ENCODE assay signal across 23 cellular contexts in the genomic region with DNA sequence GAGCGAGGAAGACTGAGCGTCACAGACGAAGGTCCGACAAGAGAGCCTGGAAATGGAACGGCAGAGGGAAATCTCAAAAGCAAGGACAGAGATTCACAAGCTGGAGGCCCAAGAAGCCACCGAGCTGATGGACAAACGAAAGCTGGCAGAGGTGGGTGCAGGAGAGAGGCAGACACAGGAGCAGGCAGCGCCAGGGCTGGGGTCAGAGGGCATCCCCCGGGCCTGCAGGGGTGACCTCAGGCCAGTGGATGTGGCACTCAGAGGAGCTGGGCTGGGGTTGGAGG. TPM values are rescaled to one million over a fixed set of nuclear protein-coding genes. Genes with fewer than 3 reads are reported as not detected.
A peak's percentile ranks its signal among the peaks of the same experiment; 100 is the strongest.
DNase-seq lines count a peak whose midpoint lies in the region; ATAC-seq and TF ChIP-seq lines count a peak whose summit lies in the region.
"Had no signal": no experiment of that assay in that cellular context is flagged by ENCODE, and none has a peak within 500 bp of the region (broad histone marks: within the 10 kb centered on the region; RNA-seq: fewer than 3 reads in every experiment).

No MANE protein-coding gene starts in this region.

- no peak overlapping the region for H2BK120ac ChIP-seq in neuronal stem cell (ENCODE audit: low read depth, low read length)

- H2AFZ ChIP-seq in neuronal stem cell (ENCODE audit: low read length) (no peak overlapping the region), Karpas-422 (ENCODE audit: low read length) (no peak overlapping the region)
- H2AFZ ChIP-seq: GM23338 had no signal

- H2BK15ac ChIP-seq in neuronal stem cell (ENCODE audit: low read length): no peak overlapping the region

- H3K4me2 ChIP-seq in neuronal stem cell (ENCODE audit: insufficient read depth, low read length, poor library complexity, severe bottlenecking): no peak overlapping the region
- no peak overlapping the region for H3K4me2 ChIP-seq in Karpas-422 (ENCODE audit: low read depth, low read length, poor library complexity, severe bottlenecking)
- H3K4me2 ChIP-seq: GM23338, KMS-11 had no signal

- H4K91ac ChIP-seq in neuronal stem cell (ENCODE audit: low read depth, low read length, poor library complexity): no peak overlapping the region

- H3K9me2 ChIP-seq in Karpas-422 (replicated peaks; ENCODE audit: insufficient read depth, low read length): no peaks in the 10 kb centered on the region

- H3K27ac ChIP-seq in HUES6 (ENCODE audit: low read depth, low read length) (peak overlapping the region; percentile 35; the same call in 1 of the 2 replicates), neuronal stem cell (replicated peaks; ENCODE audit: low read length) (no peak overlapping the region), Karpas-422 (ENCODE audit: low read length) (no peak overlapping the region), Peyer's patch (no peak overlapping the region)
- H3K27ac ChIP-seq: C4-2B, KMS-11 had no signal

- no peak overlapping the region for H3K9ac ChIP-seq in HUES6 (ENCODE audit: low read length)
- no peak overlapping the region for H3K9ac ChIP-seq in neuronal stem cell (ENCODE audit: low read depth, low read length, poor library complexity)
- H3K9ac ChIP-seq in Karpas-422 (ENCODE audit: low read length): no peak overlapping the region
- H3K9ac ChIP-seq: KMS-11 had no signal

- H3K79me2 ChIP-seq in Karpas-422 (ENCODE audit: low read length): no peaks in the 10 kb centered on the region

- no peaks in the 10 kb centered on the region for H4K20me1 ChIP-seq in Karpas-422 (ENCODE audit: insufficient read depth, low read depth, low read length)

- peak; percentile 53 for DNase-seq in activated effector memory CD4-positive, alpha-beta T cell treated with anti-CD3 and anti-CD28 coated beads, Interleukin-2, amount 50 U/mL, for 16 hours
- no peak for DNase-seq in activated effector memory CD4-positive, alpha-beta T cell treated with Interleukin-2 at 50 U/mL for 16 hours
- DNase-seq in left lobe of liver (ENCODE audit: low spot score) (no peak), neuronal stem cell (ENCODE audit: low spot score) (no peak), Karpas-422 (no peak), Peyer's patch (no peak), NCI-H1436 treated with DMSO at 0.1 percent for 48 hours (lab: John Stamatoyannopoulos, UW) (no peak)
- DNase-seq: 8988T, Calu3, DMS153, IMR-90, NCI-H1105, NCI-H2081, NCI-H446, NCI-H526 treated with DMSO at 0.1 percent for 48 hours, RPMI8226 had no signal

- H3K14ac ChIP-seq in neuronal stem cell (ENCODE audit: low read length): no peak overlapping the region

- H3K9me3 ChIP-seq in HUES6 (ENCODE audit: control insufficient read depth, insufficient read depth, low read depth, low read length): no peaks in the 10 kb centered on the region
- peaks cover 3 to 4% of the 10 kb centered on the region in 2 donors for H3K9me3 ChIP-seq in neuronal stem cell (replicated peaks in 1 of 2; ENCODE audit: control insufficient read depth in 2 of 2, insufficient read depth in 1 of 2, low read depth in 1 of 2, low read length in 2 of 2)
- H3K9me3 ChIP-seq in Karpas-422 (ENCODE audit: low read length): no peaks in the 10 kb centered on the region; the same call in 1 of the 2 replicates
- H3K9me3 ChIP-seq in Peyer's patch: no peaks in the 10 kb centered on the region

- H3K18ac ChIP-seq in neuronal stem cell (ENCODE audit: low read length): peak overlapping the region; percentile 23

- H2AK5ac ChIP-seq in neuronal stem cell (ENCODE audit: low read depth, low read length): no peak overlapping the region

- no peak overlapping the region for H2BK12ac ChIP-seq in neuronal stem cell (ENCODE audit: low read length)

- peaks cover 3% of the 10 kb centered on the region; the same call in 1 of the 2 replicates for H3K4me1 ChIP-seq in HUES6 (ENCODE audit: control insufficient read depth, insufficient read depth, low read length)
- H3K4me1 ChIP-seq in neuronal stem cell (ENCODE audit: control insufficient read depth in 2 of 2, insufficient read depth in 1 of 2, low read depth in 1 of 2, low read length in 2 of 2): peaks cover 4 to 23% of the 10 kb centered on the region in 2 donors
- H3K4me1 ChIP-seq in Karpas-422 (ENCODE audit: low read length): no peaks in the 10 kb centered on the region
- peaks cover 0 to 6% (median 0%) of the 10 kb centered on the region in 4 donors for H3K4me1 ChIP-seq in Peyer's patch

- no peak for TF ChIP-seq CTCF in Peyer's patch (IDR thresholded peaks at IDR 0.05)

- H4K8ac ChIP-seq in neuronal stem cell (ENCODE audit: low read depth, low read length): no peak overlapping the region

- no CpG with 5 or more reads among the region's 9 CpGs for WGBS in neuronal stem cell (ENCODE audit: extremely low coverage in 2 of 2, insufficient read length in 2 of 2, insufficient replicate concordance in 1 of 2), 2 donors

- no peak overlapping the region for H3K23ac ChIP-seq in neuronal stem cell (ENCODE audit: low read depth, low read length, poor library complexity)

- no peak overlapping the region for H3K4ac ChIP-seq in neuronal stem cell (ENCODE audit: low read length)

- H3K79me1 ChIP-seq in neuronal stem cell (ENCODE audit: low read depth, low read length): peaks cover 13% of the 10 kb centered on the region

- H3K27me3 ChIP-seq in HUES6 (ENCODE audit: control insufficient read depth, insufficient read depth, low read length) (no peaks in the 10 kb centered on the region), neuronal stem cell (ENCODE audit: control insufficient read depth in 3 of 3, insufficient read depth in 3 of 3, low read depth in 1 of 3, low read length in 3 of 3) (no peaks in the 10 kb centered on the region), Karpas-422 (ENCODE audit: low read length) (no peaks in the 10 kb centered on the region), Peyer's patch (no peaks in the 10 kb centered on the region)

- H3K36me3 ChIP-seq in HUES6 (ENCODE audit: control insufficient read depth, insufficient read depth, low read length) (no peaks in the 10 kb centered on the region), neuronal stem cell (replicated peaks in 1 of 2; ENCODE audit: control insufficient read depth in 2 of 2, insufficient read depth in 2 of 2, low read length in 2 of 2) (no peaks in the 10 kb centered on the region), Karpas-422 (ENCODE audit: insufficient read depth, low read length) (no peaks in the 10 kb centered on the region), Peyer's patch (no peaks in the 10 kb centered on the region)

- peak; percentile 25 for ATAC-seq in left lobe of liver

- no peak overlapping the region for H2BK5ac ChIP-seq in neuronal stem cell (ENCODE audit: low read length)

- no peak for TF ChIP-seq POLR2A in Peyer's patch (IDR thresholded peaks at IDR 0.05)

- H3K4me3 ChIP-seq in HUES6 (ENCODE audit: low read depth, low read length): no peak overlapping the region
- H3K4me3 ChIP-seq in neuronal stem cell (ENCODE audit: low read length in 2 of 2): no peak overlapping the region
- H3K4me3 ChIP-seq in Karpas-422 (ENCODE audit: low read length): no peak overlapping the region
- no peak overlapping the region for H3K4me3 ChIP-seq in Peyer's patch
- H3K4me3 ChIP-seq: GM23338 had no signal

RNA-seq across cellular contexts. Expression of gene EXD3, which starts 40.6 kb away (rescaled TPM):
- 19.3 TPM for total RNA-seq in left lobe of liver
- 21.1 TPM for polyA plus RNA-seq in neuronal stem cell (2013, experiment 1 of 2)
- 19.9 TPM for polyA plus RNA-seq in neuronal stem cell (2013, experiment 2 of 2)
- 2.8 and 7.8 TPM in 2 replicates for total RNA-seq in Karpas-422 (2014; rRNA removed; shearing (Covaris generic); ENCODE audit: low replicate concordance)
- 10 to 100 TPM; 38.7 to 82.4 (median 61.6) TPM for total RNA-seq in Peyer's patch

RNA-seq across cellular contexts. Expression of gene NOXA1, which starts 40.8 kb away (rescaled TPM):
- 6.0 TPM for total RNA-seq in left lobe of liver
- polyA plus RNA-seq in neuronal stem cell (2013, experiment 1 of 2): 0.61 TPM
- 0.64 TPM for polyA plus RNA-seq in neuronal stem cell (2013, experiment 2 of 2)
- 0.51 TPM in 1 of 2 replicates, not detected in the other for total RNA-seq in Karpas-422 (2014; rRNA removed; shearing (Covaris generic); ENCODE audit: low replicate concordance)
- 10 to 100 TPM; 28.2 to 37.3 (median 33.2) TPM for total RNA-seq in Peyer's patch
- total RNA-seq: G401, HT1080, IMR-90 had no signal

RNA-seq across cellular contexts. Expression of gene ENTPD8, which starts 58.8 kb away (rescaled TPM):
- 9.0 TPM for total RNA-seq in left lobe of liver
- 0.03 TPM for polyA plus RNA-seq in neuronal stem cell (2013, experiment 1 of 2)
- polyA plus RNA-seq in neuronal stem cell (2013, experiment 2 of 2): 0.04 TPM
- total RNA-seq in Karpas-422 (2014; rRNA removed; shearing (Covaris generic); ENCODE audit: low replicate concordance): not detected in 2 replicates
- 100 to 1,000 TPM in 2 of 4 donors, 10 to 100 TPM in 2; 26.4 to 143 (median 104) TPM for total RNA-seq in Peyer's patch
- total RNA-seq: CD8-positive, alpha-beta memory T cell; HT1080; IMR-90 had no signal
- polyA plus RNA-seq: CD8-positive, alpha-beta memory T cell had no signal
